ENCODE assay signal across 24 cellular contexts in genomic region chr22:36981247-36981775, GRCh38.
"Had no signal": no experiment of that assay in that cellular context is flagged by ENCODE, and none has a peak within 500 bp of the region (broad histone marks: within the 10 kb centered on the region; RNA-seq: fewer than 3 reads in every experiment).

No MANE protein-coding gene starts in this region.

- DNase-seq: activated B cell treated with CpG ODN at 0.5 μM for 24 hours; activated CD4-positive, alpha-beta memory T cell treated with anti-CD3 and anti-CD28 coated beads for 36 hours; activated CD4-positive, alpha-beta T cell treated with anti-CD3 and anti-CD28 coated beads for 4 hours; activated CD8-positive, alpha-beta memory T cell treated with anti-CD3 and anti-CD28 coated beads, Interleukin-2, amount 10 ng/mL, durations not matched to agents 7 days and 5 days; activated effector memory CD4-positive, alpha-beta T cell treated with anti-CD3 and anti-CD28 coated beads, Interleukin-2, amount 50 U/mL, for 16 hours; activated naive CD4-positive, alpha-beta T cell treated with anti-CD3 and anti-CD28 coated beads, Interleukin-2, amount 50 U/mL, for 16 hours; activated T-cell treated with anti-CD3 and anti-CD28 coated beads for 4 hours; cortex of kidney; hypothalamus; left cardiac atrium; mesenchymal stem cell; mucosa of descending colon; naive B cell; stimulated activated CD4-positive, alpha-beta T cell treated with anti-CD3 and anti-CD28 coated beads, Interleukin-2, amount 100 ng/mL, for 48 hours; stimulated activated CD8-positive, alpha-beta memory T cell treated with anti-CD3 and anti-CD28 coated beads, Interleukin-4, amount 100 ng/mL, for 48 hours; stimulated activated naive B cell treated with anti-CD40 and anti-IgM and Interleukin-4, amounts not matched to agents 10 μg/mL and 1 μg/mL and 100 μg/mL, for 72 hours; T-helper 17 cell; transverse colon had no signal

- H3K27ac ChIP-seq: body of pancreas, cardiac muscle cell, epithelial cell of prostate, transverse colon had no signal

- H3K27ac Mint-ChIP-seq: activated B cell treated with CpG ODN at 0.5 μM for 24 hours; activated CD4-positive, alpha-beta memory T cell treated with anti-CD3 and anti-CD28 coated beads for 36 hours; activated CD8-positive, alpha-beta memory T cell treated with anti-CD3 and anti-CD28 coated beads, Interleukin-2, amount 10 ng/mL, durations not matched to agents 7 days and 5 days; progenitor cell of endocrine pancreas; T-helper 17 cell had no signal

- H3K4me3 ChIP-seq: body of pancreas, cardiac muscle cell, mucosa of descending colon, transverse colon had no signal

- H3K27me3 ChIP-seq: body of pancreas, cardiac muscle cell had no signal

- H3K36me3 Mint-ChIP-seq: naive B cell had no signal

- H3K36me3 ChIP-seq: cardiac muscle cell, transverse colon had no signal

- ATAC-seq: activated CD8-positive, alpha-beta memory T cell treated with anti-CD3 and anti-CD28 coated beads, Interleukin-2, amount 10 ng/mL, durations not matched to agents 7 days and 5 days; body of pancreas; left cardiac atrium; mucosa of descending colon; stimulated activated naive B cell treated with anti-CD40 and anti-IgM and Interleukin-4, amounts not matched to agents 10 μg/mL and 1 μg/mL and 100 μg/mL, for 72 hours; T-helper 17 cell had no signal

- H3K4me3 Mint-ChIP-seq: activated B cell treated with CpG ODN at 0.5 μM for 24 hours; activated CD4-positive, alpha-beta memory T cell treated with anti-CD3 and anti-CD28 coated beads for 36 hours; activated CD8-positive, alpha-beta memory T cell treated with anti-CD3 and anti-CD28 coated beads, Interleukin-2, amount 10 ng/mL, durations not matched to agents 7 days and 5 days; stimulated activated naive B cell treated with anti-CD40 and anti-IgM and Interleukin-4, amounts not matched to agents 10 μg/mL and 1 μg/mL and 100 μg/mL, for 72 hours; T-helper 17 cell had no signal

- FAIRE-seq: islet of Langerhans, urothelium cell line had no signal
